8 cellular contexts compared by ENCODE assay signal in the genomic region with DNA sequence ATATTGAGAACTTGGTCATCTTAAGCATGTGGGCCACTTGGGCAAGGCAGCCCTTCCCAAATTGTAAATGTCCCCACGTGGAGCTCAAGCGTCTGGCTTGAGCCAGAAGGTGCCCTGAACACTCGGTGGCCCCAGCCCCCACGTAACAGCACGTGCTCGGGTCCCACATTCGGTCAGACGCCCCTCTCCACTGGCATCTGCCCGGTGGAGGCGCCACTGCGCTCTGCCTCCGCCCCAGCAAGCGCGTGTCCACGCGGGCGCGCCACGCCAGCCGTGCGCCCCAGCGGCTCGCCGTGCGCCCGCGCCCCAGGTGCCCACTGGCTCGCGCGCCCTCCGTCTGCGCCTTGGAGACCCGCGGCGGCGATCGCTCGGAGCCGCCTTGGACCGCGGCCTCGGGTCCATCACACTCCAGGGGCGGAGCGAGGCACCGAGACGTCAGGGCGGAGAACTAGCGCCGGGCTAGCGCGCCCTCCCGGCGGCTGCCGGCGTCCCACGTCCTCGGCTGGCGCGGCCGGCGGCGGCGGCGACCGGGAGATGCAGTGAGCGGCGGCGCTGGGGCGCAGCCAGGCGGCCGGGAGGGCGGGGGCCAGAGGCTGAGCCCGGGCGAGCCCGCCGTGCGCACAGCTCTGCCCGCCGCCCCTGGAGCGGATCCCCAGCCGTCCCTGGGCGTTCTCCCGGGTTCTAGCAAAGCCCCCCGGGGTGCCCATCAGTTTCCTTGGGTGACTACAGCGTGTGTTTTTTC. TPM values are rescaled to one million over a fixed set of nuclear protein-coding genes. Genes with fewer than 3 reads are reported as not detected.
DNase-seq lines count a peak whose midpoint lies in the region; ATAC-seq, FAIRE-seq and TF ChIP-seq lines count a peak whose summit lies in the region.

TSS of gene PALM2AKAP2 (plus strand) at position 488 of the 742 bp plus-strand sequence. CDS start 291 bp downstream, outside the sequence.

- TF ChIP-seq CTCF in A673 (conservative IDR thresholded peaks at IDR 0.05; ENCODE audit: low read depth, low read length), result peak; percentile 23; the same call in 1 of the 2 replicates
- TF ChIP-seq CTCF in neural crest cell (conservative IDR thresholded peaks at IDR 0.05), result peak; percentile 42

- peak; percentile 65 for DNase-seq in A673 (ENCODE audit: low spot score)
- DNase-seq in HCEC 1CT, result peak; percentile 75
- DNase-seq in frontal cortex (ENCODE audit: low spot score in 2 of 2), result peak; percentile 61 to 74
- peak; percentile 63 for DNase-seq in neural crest cell (ENCODE audit: low read depth, low spot score)
- DNase-seq in SIG-M5 treated with dmso at 0.1 percent for 504 hours (lab: John Stamatoyannopoulos, UW; ENCODE audit: unreplicated experiment), result no peak
- DNase-seq in GM19239 (ENCODE audit: insufficient read length, low spot score), result no peak

- no peaks in the 10 kb centered on the region for H3K9me3 Mint-ChIP-seq in neural crest cell

- peak; percentile 89 for ATAC-seq in SK-N-SH treated with all-trans-retinoic acid at 6 μM for 48 hours
- ATAC-seq in HG03521 (IDR thresholded peaks at IDR 0.05; ENCODE audit: unreplicated experiment), result no peak

- BruUV-seq in A673 (replicated peaks; lab: Mats Ljungman, UMichigan), result no TSS peak

- H3K4me3 Mint-ChIP-seq in neural crest cell, result peak within 1 kb of the TSS; percentile 96

- peak within 1 kb of the TSS; percentile 50 for H3K4me3 ChIP-seq in A673 (ENCODE audit: low read depth, low read length, poor library complexity, severe bottlenecking)

- intact Hi-C loops in A673 (cut with micrococcal nuclease; ENCODE audit: unreplicated experiment), result no loop called here

- H3K36me3 ChIP-seq in A673 (ENCODE audit: insufficient read depth, low read length, poor library complexity, severe bottlenecking), result no peaks in the 10 kb centered on the region

- peaks cover 11% of the 10 kb centered on the region for H3K4me1 Mint-ChIP-seq in neural crest cell

- H3K27me3 ChIP-seq in A673 (replicated peaks; ENCODE audit: insufficient read depth, low read depth, low read length, poor library complexity), result peaks cover 30% of the 10 kb centered on the region

- H3K27me3 Mint-ChIP-seq in neural crest cell (ENCODE audit: low read depth), result peaks cover 42% of the 10 kb centered on the region

- CTCF ChIA-PET in A673 (lab: Charles Lee), result no interaction called here

- H3K27ac Mint-ChIP-seq in neural crest cell (ENCODE audit: unreplicated experiment), result no peak within 1 kb of the TSS

- POLR2A ChIA-PET in A673 (lab: Charles Lee; ENCODE audit: low non-redundant PET), result no interaction called here

- no peaks in the 10 kb centered on the region for H3K9me3 ChIP-seq in A673 (ENCODE audit: low read depth, low read length, poor library complexity, severe bottlenecking)

- no peaks in the 10 kb centered on the region for H3K36me3 Mint-ChIP-seq in neural crest cell (ENCODE audit: low read depth)

- FAIRE-seq in frontal cortex (lab: Jason Lieb, UNC), result no peak
- no peak for FAIRE-seq in GM19239 (lab: Jason Lieb, UNC)

- H3K4me1 ChIP-seq in A673 (ENCODE audit: insufficient read depth, low read length, poor library complexity, severe bottlenecking), result no peaks in the 10 kb centered on the region

- no peak within 1 kb of the TSS for H3K27ac ChIP-seq in A673 (ENCODE audit: low read depth, low read length, poor library complexity, severe bottlenecking)

TF ChIP-seq in SK-N-SH treated with all-trans-retinoic acid at 6 μM for 48 hours, 23 proteins besides CTCF, POLR2A, EP300 and RAD21:
- 0 out of 2 replicates have a peak, but pooled peaks have one; percentile 22 for TF ChIP-seq ZFP3 (CRISPR knock-in tag; IDR thresholded peaks at IDR 0.05)
- TF ChIP-seq OSR1 (CRISPR knock-in tag; IDR thresholded peaks at IDR 0.05), result no peak
TF ChIP-seq in SK-N-SH treated with all-trans-retinoic acid at 6 μM for 48 hours: peak in this region for 1.

RNA-seq across cellular contexts. Expression of gene PALM2AKAP2, which starts in this region (rescaled TPM):
- total RNA-seq in A673 (2021) (5.0 and 5.7 TPM in 2 replicates), frontal cortex (4.1 TPM), neural crest cell (5.6 and 7.1 TPM in 2 replicates)

Comparison
In these comparisons a context has a peak if more than half of its experiments do, and no peak if none do; other contexts are left out.
1. DNase-seq: peak in A673 (single experiment), HCEC 1CT (single experiment), frontal cortex (2 of 2) and neural crest cell (single experiment); none in SIG-M5 treated with dmso at 0.1 percent for 504 hours (single experiment) and GM19239 (single experiment).